ENCODE assay signal across 1 cellular context in the genomic region with DNA sequence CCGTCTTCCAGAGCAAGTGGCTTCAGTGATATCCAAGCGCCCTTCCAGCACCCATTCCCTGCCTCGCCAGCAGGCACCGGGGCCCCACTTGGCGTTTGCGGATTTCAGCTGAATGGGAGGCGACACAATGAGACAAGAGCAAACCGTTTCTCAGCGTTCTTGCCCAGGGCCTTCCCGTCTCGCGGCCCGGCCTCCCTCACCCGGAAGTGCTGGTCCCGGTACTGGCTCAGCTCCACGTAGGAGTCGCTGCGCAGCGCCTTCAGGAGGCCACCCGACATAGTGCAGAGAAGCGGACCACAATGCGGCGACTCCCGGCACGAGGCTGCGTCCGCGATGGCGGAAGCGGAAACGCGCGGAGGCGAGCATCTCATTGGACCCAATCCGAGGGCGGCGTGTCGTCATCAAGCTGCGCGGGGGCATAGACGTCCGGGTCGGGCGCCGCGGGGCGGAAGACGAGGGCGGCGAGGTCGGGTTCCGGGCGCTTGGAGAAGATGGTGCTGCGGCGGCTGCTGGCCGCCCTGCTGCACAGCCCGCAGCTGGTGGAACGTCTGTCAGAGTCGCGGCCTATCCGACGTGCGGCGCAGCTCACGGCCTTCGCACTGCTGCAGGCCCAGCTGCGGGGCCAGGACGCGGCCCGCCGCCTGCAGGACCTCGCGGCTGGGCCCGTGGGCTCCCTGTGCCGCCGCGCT.
TF ChIP-seq lines count a peak whose summit lies in the region.

A gene (minus strand): TSS at position 303 of the 689 bp plus-strand sequence. CDS start 25 bp downstream, at position 278.

TF ChIP-seq in K562, 482 proteins besides CTCF, POLR2A, EP300 and RAD21 (continued from another document and continues in another):
- TF ChIP-seq ZNF707 (CRISPR knock-in tag; conservative IDR thresholded peaks at IDR 0.05) (no peak), PRPF4 (IDR thresholded peaks at IDR 0.05; ENCODE audit: insufficient read depth, low read depth, low read length, poor library complexity, severe bottlenecking) (no peak), JUND (IDR thresholded peaks at IDR 0.05; ENCODE audit: borderline replicate concordance, low read depth, low read length) (peak; percentile 74), JUND (tag; IDR thresholded peaks at IDR 0.05; ENCODE audit: borderline replicate concordance, low read depth, low read length) (peak; percentile 47; the same call in 1 of the 3 replicates), SNRNP70 (optimal IDR thresholded peaks at IDR 0.05; ENCODE audit: low read depth, low read length) (no peak), FOXJ2 (tag; IDR thresholded peaks at IDR 0.05) (no peak), ZBTB1 (CRISPR knock-in tag; IDR thresholded peaks at IDR 0.05; ENCODE audit: borderline replicate concordance, low read depth) (peak; percentile 56; the same call in 1 of the 2 replicates), ELF4 (CRISPR knock-in tag; IDR thresholded peaks at IDR 0.05) (peak; percentile 97), RBM25 (IDR thresholded peaks at IDR 0.05; ENCODE audit: low read depth, low read length, severe bottlenecking) (peak; percentile 63), RUNX1 (IDR thresholded peaks at IDR 0.05; ENCODE audit: low read depth) (no peak; the same call in 1 of the 2 replicates), BHLHE40 (IDR thresholded peaks at IDR 0.05; ENCODE audit: low read length) (peak; percentile 95), KLF16 (IDR thresholded peaks at IDR 0.05) (peak; percentile 39; the same call in 1 of the 2 replicates), NELFE (IDR thresholded peaks at IDR 0.05; ENCODE audit: insufficient read depth, insufficient read length) (no peak), NR4A1 (CRISPR knock-in tag; IDR thresholded peaks at IDR 0.05) (no peak), NR4A1 (tag; IDR thresholded peaks at IDR 0.05) (no peak), TSC22D4 (tag; IDR thresholded peaks at IDR 0.05) (no peak), ETV5 (CRISPR knock-in tag; IDR thresholded peaks at IDR 0.05; ENCODE audit: low read depth) (peak; percentile 91), ZNF507 (tag; conservative IDR thresholded peaks at IDR 0.05) (no peak), POLR2H (tag; IDR thresholded peaks at IDR 0.05; ENCODE audit: low read depth) (peak; percentile 82), ZNF212 (CRISPR knock-in tag; IDR thresholded peaks at IDR 0.05) (no peak), MEIS2 (IDR thresholded peaks at IDR 0.05; ENCODE audit: partially characterized antibody) (no peak), ZZZ3 (IDR thresholded peaks at IDR 0.05) (no peak), HCFC1 (IDR thresholded peaks at IDR 0.05; ENCODE audit: low read depth, low read length) (peak; percentile 89), OTX1 (CRISPR knock-in tag; IDR thresholded peaks at IDR 0.05) (no peak), MIER1 (IDR thresholded peaks at IDR 0.05; ENCODE audit: low read depth) (no peak; the same call in 1 of the 2 replicates), SAFB2 (IDR thresholded peaks at IDR 0.05; ENCODE audit: borderline replicate concordance, low read depth, low read length, severe bottlenecking) (no peak), GTF2A2 (tag; IDR thresholded peaks at IDR 0.05) (no peak)
- TF ChIP-seq, protein P1, sequence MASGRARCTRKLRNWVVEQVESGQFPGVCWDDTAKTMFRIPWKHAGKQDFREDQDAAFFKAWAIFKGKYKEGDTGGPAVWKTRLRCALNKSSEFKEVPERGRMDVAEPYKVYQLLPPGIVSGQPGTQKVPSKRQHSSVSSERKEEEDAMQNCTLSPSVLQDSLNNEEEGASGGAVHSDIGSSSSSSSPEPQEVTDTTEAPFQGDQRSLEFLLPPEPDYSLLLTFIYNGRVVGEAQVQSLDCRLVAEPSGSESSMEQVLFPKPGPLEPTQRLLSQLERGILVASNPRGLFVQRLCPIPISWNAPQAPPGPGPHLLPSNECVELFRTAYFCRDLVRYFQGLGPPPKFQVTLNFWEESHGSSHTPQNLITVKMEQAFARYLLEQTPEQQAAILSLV (tag; IDR thresholded peaks at IDR 0.05): no peak
- TF ChIP-seq, protein P2, sequence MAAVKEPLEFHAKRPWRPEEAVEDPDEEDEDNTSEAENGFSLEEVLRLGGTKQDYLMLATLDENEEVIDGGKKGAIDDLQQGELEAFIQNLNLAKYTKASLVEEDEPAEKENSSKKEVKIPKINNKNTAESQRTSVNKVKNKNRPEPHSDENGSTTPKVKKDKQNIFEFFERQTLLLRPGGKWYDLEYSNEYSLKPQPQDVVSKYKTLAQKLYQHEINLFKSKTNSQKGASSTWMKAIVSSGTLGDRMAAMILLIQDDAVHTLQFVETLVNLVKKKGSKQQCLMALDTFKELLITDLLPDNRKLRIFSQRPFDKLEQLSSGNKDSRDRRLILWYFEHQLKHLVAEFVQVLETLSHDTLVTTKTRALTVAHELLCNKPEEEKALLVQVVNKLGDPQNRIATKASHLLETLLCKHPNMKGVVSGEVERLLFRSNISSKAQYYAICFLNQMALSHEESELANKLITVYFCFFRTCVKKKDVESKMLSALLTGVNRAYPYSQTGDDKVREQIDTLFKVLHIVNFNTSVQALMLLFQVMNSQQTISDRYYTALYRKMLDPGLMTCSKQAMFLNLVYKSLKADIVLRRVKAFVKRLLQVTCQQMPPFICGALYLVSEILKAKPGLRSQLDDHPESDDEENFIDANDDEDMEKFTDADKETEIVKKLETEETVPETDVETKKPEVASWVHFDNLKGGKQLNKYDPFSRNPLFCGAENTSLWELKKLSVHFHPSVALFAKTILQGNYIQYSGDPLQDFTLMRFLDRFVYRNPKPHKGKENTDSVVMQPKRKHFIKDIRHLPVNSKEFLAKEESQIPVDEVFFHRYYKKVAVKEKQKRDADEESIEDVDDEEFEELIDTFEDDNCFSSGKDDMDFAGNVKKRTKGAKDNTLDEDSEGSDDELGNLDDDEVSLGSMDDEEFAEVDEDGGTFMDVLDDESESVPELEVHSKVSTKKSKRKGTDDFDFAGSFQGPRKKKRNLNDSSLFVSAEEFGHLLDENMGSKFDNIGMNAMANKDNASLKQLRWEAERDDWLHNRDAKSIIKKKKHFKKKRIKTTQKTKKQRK (IDR thresholded peaks at IDR 0.05; ENCODE audit: borderline replicate concordance, low read depth, low read length): no peak
- TF ChIP-seq, protein P3, sequence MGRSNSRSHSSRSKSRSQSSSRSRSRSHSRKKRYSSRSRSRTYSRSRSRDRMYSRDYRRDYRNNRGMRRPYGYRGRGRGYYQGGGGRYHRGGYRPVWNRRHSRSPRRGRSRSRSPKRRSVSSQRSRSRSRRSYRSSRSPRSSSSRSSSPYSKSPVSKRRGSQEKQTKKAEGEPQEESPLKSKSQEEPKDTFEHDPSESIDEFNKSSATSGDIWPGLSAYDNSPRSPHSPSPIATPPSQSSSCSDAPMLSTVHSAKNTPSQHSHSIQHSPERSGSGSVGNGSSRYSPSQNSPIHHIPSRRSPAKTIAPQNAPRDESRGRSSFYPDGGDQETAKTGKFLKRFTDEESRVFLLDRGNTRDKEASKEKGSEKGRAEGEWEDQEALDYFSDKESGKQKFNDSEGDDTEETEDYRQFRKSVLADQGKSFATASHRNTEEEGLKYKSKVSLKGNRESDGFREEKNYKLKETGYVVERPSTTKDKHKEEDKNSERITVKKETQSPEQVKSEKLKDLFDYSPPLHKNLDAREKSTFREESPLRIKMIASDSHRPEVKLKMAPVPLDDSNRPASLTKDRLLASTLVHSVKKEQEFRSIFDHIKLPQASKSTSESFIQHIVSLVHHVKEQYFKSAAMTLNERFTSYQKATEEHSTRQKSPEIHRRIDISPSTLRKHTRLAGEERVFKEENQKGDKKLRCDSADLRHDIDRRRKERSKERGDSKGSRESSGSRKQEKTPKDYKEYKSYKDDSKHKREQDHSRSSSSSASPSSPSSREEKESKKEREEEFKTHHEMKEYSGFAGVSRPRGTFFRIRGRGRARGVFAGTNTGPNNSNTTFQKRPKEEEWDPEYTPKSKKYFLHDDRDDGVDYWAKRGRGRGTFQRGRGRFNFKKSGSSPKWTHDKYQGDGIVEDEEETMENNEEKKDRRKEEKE (IDR thresholded peaks at IDR 0.05; ENCODE audit: borderline replicate concordance in 1 of 2, control insufficient read depth in 1 of 2, low read depth in 2 of 2, low read length in 1 of 2): peak in 1 of 2 experiments; percentile 65; a peak in 2 of 4 replicates
- TF ChIP-seq, protein P4, sequence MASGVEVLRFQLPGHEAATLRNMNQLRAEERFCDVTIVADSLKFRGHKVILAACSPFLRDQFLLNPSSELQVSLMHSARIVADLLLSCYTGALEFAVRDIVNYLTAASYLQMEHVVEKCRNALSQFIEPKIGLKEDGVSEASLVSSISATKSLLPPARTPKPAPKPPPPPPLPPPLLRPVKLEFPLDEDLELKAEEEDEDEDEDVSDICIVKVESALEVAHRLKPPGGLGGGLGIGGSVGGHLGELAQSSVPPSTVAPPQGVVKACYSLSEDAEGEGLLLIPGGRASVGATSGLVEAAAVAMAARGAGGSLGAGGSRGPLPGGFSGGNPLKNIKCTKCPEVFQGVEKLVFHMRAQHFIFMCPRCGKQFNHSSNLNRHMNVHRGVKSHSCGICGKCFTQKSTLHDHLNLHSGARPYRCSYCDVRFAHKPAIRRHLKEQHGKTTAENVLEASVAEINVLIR (CRISPR knock-in tag; IDR thresholded peaks at IDR 0.05): peak; percentile 98
- TF ChIP-seq, protein P5, sequence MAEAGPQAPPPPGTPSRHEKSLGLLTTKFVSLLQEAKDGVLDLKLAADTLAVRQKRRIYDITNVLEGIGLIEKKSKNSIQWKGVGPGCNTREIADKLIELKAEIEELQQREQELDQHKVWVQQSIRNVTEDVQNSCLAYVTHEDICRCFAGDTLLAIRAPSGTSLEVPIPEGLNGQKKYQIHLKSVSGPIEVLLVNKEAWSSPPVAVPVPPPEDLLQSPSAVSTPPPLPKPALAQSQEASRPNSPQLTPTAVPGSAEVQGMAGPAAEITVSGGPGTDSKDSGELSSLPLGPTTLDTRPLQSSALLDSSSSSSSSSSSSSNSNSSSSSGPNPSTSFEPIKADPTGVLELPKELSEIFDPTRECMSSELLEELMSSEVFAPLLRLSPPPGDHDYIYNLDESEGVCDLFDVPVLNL (CRISPR knock-in tag; IDR thresholded peaks at IDR 0.05; ENCODE audit: low read depth): no peak; the same call in 1 of the 2 replicates
- TF ChIP-seq, protein P6, sequence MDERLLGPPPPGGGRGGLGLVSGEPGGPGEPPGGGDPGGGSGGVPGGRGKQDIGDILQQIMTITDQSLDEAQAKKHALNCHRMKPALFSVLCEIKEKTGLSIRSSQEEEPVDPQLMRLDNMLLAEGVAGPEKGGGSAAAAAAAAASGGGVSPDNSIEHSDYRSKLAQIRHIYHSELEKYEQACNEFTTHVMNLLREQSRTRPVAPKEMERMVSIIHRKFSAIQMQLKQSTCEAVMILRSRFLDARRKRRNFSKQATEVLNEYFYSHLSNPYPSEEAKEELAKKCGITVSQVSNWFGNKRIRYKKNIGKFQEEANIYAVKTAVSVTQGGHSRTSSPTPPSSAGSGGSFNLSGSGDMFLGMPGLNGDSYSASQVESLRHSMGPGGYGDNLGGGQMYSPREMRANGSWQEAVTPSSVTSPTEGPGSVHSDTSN (CRISPR knock-in tag; IDR thresholded peaks at IDR 0.05; ENCODE audit: low read depth): no peak
- TF ChIP-seq, protein P6 (tag; conservative IDR thresholded peaks at IDR 0.05; ENCODE audit: low read depth): no peak
- TF ChIP-seq, protein P7, sequence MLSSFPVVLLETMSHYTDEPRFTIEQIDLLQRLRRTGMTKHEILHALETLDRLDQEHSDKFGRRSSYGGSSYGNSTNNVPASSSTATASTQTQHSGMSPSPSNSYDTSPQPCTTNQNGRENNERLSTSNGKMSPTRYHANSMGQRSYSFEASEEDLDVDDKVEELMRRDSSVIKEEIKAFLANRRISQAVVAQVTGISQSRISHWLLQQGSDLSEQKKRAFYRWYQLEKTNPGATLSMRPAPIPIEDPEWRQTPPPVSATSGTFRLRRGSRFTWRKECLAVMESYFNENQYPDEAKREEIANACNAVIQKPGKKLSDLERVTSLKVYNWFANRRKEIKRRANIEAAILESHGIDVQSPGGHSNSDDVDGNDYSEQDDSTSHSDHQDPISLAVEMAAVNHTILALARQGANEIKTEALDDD (IDR thresholded peaks at IDR 0.05): no peak
- TF ChIP-seq, protein P8, sequence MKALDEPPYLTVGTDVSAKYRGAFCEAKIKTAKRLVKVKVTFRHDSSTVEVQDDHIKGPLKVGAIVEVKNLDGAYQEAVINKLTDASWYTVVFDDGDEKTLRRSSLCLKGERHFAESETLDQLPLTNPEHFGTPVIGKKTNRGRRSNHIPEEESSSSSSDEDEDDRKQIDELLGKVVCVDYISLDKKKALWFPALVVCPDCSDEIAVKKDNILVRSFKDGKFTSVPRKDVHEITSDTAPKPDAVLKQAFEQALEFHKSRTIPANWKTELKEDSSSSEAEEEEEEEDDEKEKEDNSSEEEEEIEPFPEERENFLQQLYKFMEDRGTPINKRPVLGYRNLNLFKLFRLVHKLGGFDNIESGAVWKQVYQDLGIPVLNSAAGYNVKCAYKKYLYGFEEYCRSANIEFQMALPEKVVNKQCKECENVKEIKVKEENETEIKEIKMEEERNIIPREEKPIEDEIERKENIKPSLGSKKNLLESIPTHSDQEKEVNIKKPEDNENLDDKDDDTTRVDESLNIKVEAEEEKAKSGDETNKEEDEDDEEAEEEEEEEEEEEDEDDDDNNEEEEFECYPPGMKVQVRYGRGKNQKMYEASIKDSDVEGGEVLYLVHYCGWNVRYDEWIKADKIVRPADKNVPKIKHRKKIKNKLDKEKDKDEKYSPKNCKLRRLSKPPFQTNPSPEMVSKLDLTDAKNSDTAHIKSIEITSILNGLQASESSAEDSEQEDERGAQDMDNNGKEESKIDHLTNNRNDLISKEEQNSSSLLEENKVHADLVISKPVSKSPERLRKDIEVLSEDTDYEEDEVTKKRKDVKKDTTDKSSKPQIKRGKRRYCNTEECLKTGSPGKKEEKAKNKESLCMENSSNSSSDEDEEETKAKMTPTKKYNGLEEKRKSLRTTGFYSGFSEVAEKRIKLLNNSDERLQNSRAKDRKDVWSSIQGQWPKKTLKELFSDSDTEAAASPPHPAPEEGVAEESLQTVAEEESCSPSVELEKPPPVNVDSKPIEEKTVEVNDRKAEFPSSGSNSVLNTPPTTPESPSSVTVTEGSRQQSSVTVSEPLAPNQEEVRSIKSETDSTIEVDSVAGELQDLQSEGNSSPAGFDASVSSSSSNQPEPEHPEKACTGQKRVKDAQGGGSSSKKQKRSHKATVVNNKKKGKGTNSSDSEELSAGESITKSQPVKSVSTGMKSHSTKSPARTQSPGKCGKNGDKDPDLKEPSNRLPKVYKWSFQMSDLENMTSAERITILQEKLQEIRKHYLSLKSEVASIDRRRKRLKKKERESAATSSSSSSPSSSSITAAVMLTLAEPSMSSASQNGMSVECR (CRISPR knock-in tag; IDR thresholded peaks at IDR 0.05): peak; percentile 99
- TF ChIP-seq, protein P9, sequence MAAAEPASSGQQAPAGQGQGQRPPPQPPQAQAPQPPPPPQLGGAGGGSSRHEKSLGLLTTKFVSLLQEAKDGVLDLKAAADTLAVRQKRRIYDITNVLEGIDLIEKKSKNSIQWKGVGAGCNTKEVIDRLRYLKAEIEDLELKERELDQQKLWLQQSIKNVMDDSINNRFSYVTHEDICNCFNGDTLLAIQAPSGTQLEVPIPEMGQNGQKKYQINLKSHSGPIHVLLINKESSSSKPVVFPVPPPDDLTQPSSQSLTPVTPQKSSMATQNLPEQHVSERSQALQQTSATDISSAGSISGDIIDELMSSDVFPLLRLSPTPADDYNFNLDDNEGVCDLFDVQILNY (CRISPR knock-in tag; IDR thresholded peaks at IDR 0.05): peak; percentile 76; the same call in 1 of the 2 replicates
